Comparison of ENCODE assay signal across 24 cellular contexts in the genomic region with DNA sequence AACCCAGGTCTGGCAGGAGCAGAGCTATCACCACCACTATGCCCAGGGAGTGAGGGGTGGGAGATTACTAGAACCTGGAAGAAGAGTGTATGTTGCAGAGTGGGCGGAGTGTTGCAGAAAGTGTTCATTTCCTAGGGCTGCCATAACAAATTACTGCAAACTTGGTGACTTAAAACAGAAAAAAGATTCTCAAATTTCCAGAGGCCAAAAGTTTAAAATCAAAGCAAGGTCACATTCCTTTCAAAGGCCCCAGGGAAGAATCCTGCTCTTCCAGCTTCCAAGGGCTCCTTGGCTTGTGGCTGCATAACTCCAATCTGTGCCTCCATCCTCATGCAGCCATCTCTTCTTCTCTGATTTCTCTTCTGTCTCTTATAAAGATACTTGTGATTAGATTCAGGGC. TPM values are rescaled to one million over a fixed set of nuclear protein-coding genes. Genes with fewer than 3 reads are reported as not detected.
"Had no signal": no experiment of that assay in that cellular context is flagged by ENCODE, and none has a peak within 500 bp of the region (broad histone marks: within the 10 kb centered on the region; RNA-seq: fewer than 3 reads in every experiment).

No MANE protein-coding gene starts in this region.

- H3K36me3 ChIP-seq: right atrium auricular region, sigmoid colon, stomach, thoracic aorta, upper lobe of left lung, uterus had no signal

- H3K27me3 ChIP-seq: hepatocyte, right atrium auricular region, sigmoid colon, stomach, upper lobe of left lung, uterus had no signal

- H3K9me3 Mint-ChIP-seq: neural crest cell had no signal

- H3K4me3 Mint-ChIP-seq: naive thymus-derived CD8-positive, alpha-beta T cell; neural crest cell had no signal

- H3K4me1 ChIP-seq: right atrium auricular region, sigmoid colon, upper lobe of left lung, uterus had no signal

- H3K36me3 Mint-ChIP-seq: naive thymus-derived CD8-positive, alpha-beta T cell had no signal

- H3K9me3 ChIP-seq: right atrium auricular region, sigmoid colon, stomach, thoracic aorta, upper lobe of left lung, uterus had no signal

- H3K4me1 Mint-ChIP-seq: naive thymus-derived CD8-positive, alpha-beta T cell; neural crest cell had no signal

- ATAC-seq: left cardiac atrium; naive thymus-derived CD8-positive, alpha-beta T cell had no signal

- DNase-seq: dermis blood vessel endothelial cell; erythroblast; foreskin melanocyte; head of caudate nucleus; kidney; left cardiac atrium; mesendoderm; naive thymus-derived CD8-positive, alpha-beta T cell; posterior cingulate gyrus; stimulated activated CD4-positive, alpha-beta T cell treated with anti-CD3 and anti-CD28 coated beads, Interleukin-12 subunit alpha, Interleukin-12 subunit beta, amount 100 ng/mL, for 4 hours; stimulated activated naive CD4-positive, alpha-beta T cell; stomach; substantia nigra; upper lobe of left lung; uterus had no signal

- H3K4me3 ChIP-seq: hepatocyte, right atrium auricular region, sigmoid colon, skin epidermis, stomach, thoracic aorta, upper lobe of left lung, uterus had no signal

RNA-seq across cellular contexts. Expression of gene SPINK4, which starts 30.6 kb away (rescaled TPM):
- total RNA-seq: dermis blood vessel endothelial cell; hepatocyte; kidney; left cardiac atrium; lung microvascular endothelial cell; mononuclear cell; naive thymus-derived CD8-positive, alpha-beta T cell; neural crest cell; osteocyte; right atrium auricular region; sigmoid colon; thoracic aorta; upper lobe of left lung; uterus had no signal
